14 cellular contexts compared by ENCODE assay signal in genomic region chr9:89538874-89539273, GRCh38. TPM values are rescaled to one million over a fixed set of nuclear protein-coding genes. Genes with fewer than 3 reads are reported as not detected.
A peak's percentile ranks its signal among the peaks of the same experiment; 100 is the strongest.
DNase-seq lines count a peak whose midpoint lies in the region; ATAC-seq lines count a peak whose summit lies in the region.
"Had no signal": no experiment of that assay in that cellular context is flagged by ENCODE, and none has a peak within 500 bp of the region (broad histone marks: within the 10 kb centered on the region; RNA-seq: fewer than 3 reads in every experiment).

No MANE protein-coding gene starts in this region.

- H3K27ac Mint-ChIP-seq in activated CD4-positive, alpha-beta memory T cell treated with anti-CD3 and anti-CD28 coated beads, Interleukin-2, amount 10 ng/mL, durations not matched to agents 7 days and 5 days = peak overlapping the region; percentile 51
- no peak overlapping the region for H3K27ac Mint-ChIP-seq in activated CD4-positive, alpha-beta memory T cell treated with anti-CD3 and anti-CD28 coated beads for 36 hours
- H3K27ac Mint-ChIP-seq in T-cell = peak overlapping the region; percentile 92
- H3K27ac Mint-ChIP-seq in natural killer cell treated with Interleukin-12 subunit alpha and Interleukin-12 subunit beta and Interleukin-15 and Interleukin-18, amount 100 ng/mL, for 72 hours = peak overlapping the region; percentile 86 to 91
- H3K27ac Mint-ChIP-seq: naive B cell had no signal

- POLR2A ChIA-PET in activated CD4-positive, alpha-beta memory T cell treated with anti-CD3 and anti-CD28 coated beads, Interleukin-2, amount 10 ng/mL, durations not matched to agents 7 days and 5 days (lab: Charles Lee) = interaction anchor here (1.4 to 11.6 kb wide), 2 partner anchors 17 to 103 kb away, joined by 3 to 124 read pairs; no protein-coding TSS in a partner anchor
- POLR2A ChIA-PET in activated CD4-positive, alpha-beta memory T cell treated with anti-CD3 and anti-CD28 coated beads for 36 hours (lab: Charles Lee) = no interaction called here
- POLR2A ChIA-PET in T-cell (lab: Charles Lee) = no interaction called here

- peak; percentile 32 to 69 (median 52) for ATAC-seq in T-cell (replicated peaks in 1 of 4)
- no peak for ATAC-seq in natural killer cell treated with Interleukin-12 subunit alpha and Interleukin-12 subunit beta and Interleukin-15 and Interleukin-18, amount 100 ng/mL, for 72 hours

- peaks cover 61% of the 10 kb centered on the region for H3K4me1 Mint-ChIP-seq in activated CD4-positive, alpha-beta memory T cell treated with anti-CD3 and anti-CD28 coated beads, Interleukin-2, amount 10 ng/mL, durations not matched to agents 7 days and 5 days
- peaks cover 72% of the 10 kb centered on the region for H3K4me1 Mint-ChIP-seq in activated CD4-positive, alpha-beta memory T cell treated with anti-CD3 and anti-CD28 coated beads for 36 hours (ENCODE audit: low read depth)
- peaks cover 92 to 96% (median 94%) of the 10 kb centered on the region in 3 donors for H3K4me1 Mint-ChIP-seq in T-cell
- H3K4me1 Mint-ChIP-seq in natural killer cell treated with Interleukin-12 subunit alpha and Interleukin-12 subunit beta and Interleukin-15 and Interleukin-18, amount 100 ng/mL, for 72 hours (ENCODE audit: low read depth in 2 of 2) = peaks cover 73 to 76% of the 10 kb centered on the region in 2 donors

- no peak overlapping the region for H3K4me3 Mint-ChIP-seq in activated CD4-positive, alpha-beta memory T cell treated with anti-CD3 and anti-CD28 coated beads, Interleukin-2, amount 10 ng/mL, durations not matched to agents 7 days and 5 days
- H3K4me3 Mint-ChIP-seq in activated CD4-positive, alpha-beta memory T cell treated with anti-CD3 and anti-CD28 coated beads for 36 hours = no peak overlapping the region
- H3K4me3 Mint-ChIP-seq in T-cell = peak overlapping the region in 1 of 3 donors; percentile 52
- H3K4me3 Mint-ChIP-seq in natural killer cell treated with Interleukin-12 subunit alpha and Interleukin-12 subunit beta and Interleukin-15 and Interleukin-18, amount 100 ng/mL, for 72 hours = no peak overlapping the region
- H3K4me3 Mint-ChIP-seq: naive B cell had no signal

- CTCF ChIA-PET in activated CD4-positive, alpha-beta memory T cell treated with anti-CD3 and anti-CD28 coated beads, Interleukin-2, amount 10 ng/mL, durations not matched to agents 7 days and 5 days (lab: Charles Lee) = interaction anchor here (1.5 to 2.4 kb wide), 3 partner anchors 10 to 110 kb away, joined by 3 to 12 read pairs (median 9); no protein-coding TSS in a partner anchor
- CTCF ChIA-PET in activated CD4-positive, alpha-beta memory T cell treated with anti-CD3 and anti-CD28 coated beads for 36 hours (lab: Charles Lee) = interaction anchor here (1.0 to 5.7 kb wide), 4 partner anchors 9 to 128 kb away, joined by 3 to 39 read pairs (median 6); no protein-coding TSS in a partner anchor
- CTCF ChIA-PET in T-cell (lab: Charles Lee) = interaction anchor here (0.5 to 2.5 kb wide), 5 partner anchors 9 to 256 kb away, joined by 3 to 8 read pairs (median 3); no protein-coding TSS in a partner anchor

- no peaks in the 10 kb centered on the region for H3K36me3 Mint-ChIP-seq in activated CD4-positive, alpha-beta memory T cell treated with anti-CD3 and anti-CD28 coated beads, Interleukin-2, amount 10 ng/mL, durations not matched to agents 7 days and 5 days (ENCODE audit: low read depth)
- H3K36me3 Mint-ChIP-seq in activated CD4-positive, alpha-beta memory T cell treated with anti-CD3 and anti-CD28 coated beads for 36 hours = no peaks in the 10 kb centered on the region
- no peaks in the 10 kb centered on the region for H3K36me3 Mint-ChIP-seq in T-cell
- H3K36me3 Mint-ChIP-seq in natural killer cell treated with Interleukin-12 subunit alpha and Interleukin-12 subunit beta and Interleukin-15 and Interleukin-18, amount 100 ng/mL, for 72 hours = peaks cover 6% of the 10 kb centered on the region
- H3K36me3 Mint-ChIP-seq: naive B cell had no signal

- no peak for DNase-seq in activated CD4-positive, alpha-beta memory T cell treated with anti-CD3 and anti-CD28 coated beads, Interleukin-2, amount 10 ng/mL, durations not matched to agents 7 days and 5 days
- DNase-seq in activated CD4-positive, alpha-beta memory T cell treated with anti-CD3 and anti-CD28 coated beads for 36 hours = no peak
- DNase-seq in NCI-H1092 (lab: John Stamatoyannopoulos, UW) = peak; percentile 49
- DNase-seq in T-cell = peak in 18 of 34 experiments; percentile 19 to 62 (median 32)
- DNase-seq in natural killer cell treated with Interleukin-12 subunit alpha and Interleukin-12 subunit beta and Interleukin-15 and Interleukin-18, amount 100 ng/mL, for 72 hours (ENCODE audit: low spot score) = no peak
- DNase-seq in UCSD-AML1 (lab: John Stamatoyannopoulos, UW; ENCODE audit: unreplicated experiment) = no peak
- no peak for DNase-seq in putamen (ENCODE audit: low spot score)
- no peak for DNase-seq in NCI-H526 (lab: John Stamatoyannopoulos, UW)
- DNase-seq: ACHN, amniotic stem cell, foreskin melanocyte, Kasumi-1, naive B cell, NCI-H2081 treated with DMSO at 0.1 percent for 48 hours had no signal

- H3K9me3 Mint-ChIP-seq in activated CD4-positive, alpha-beta memory T cell treated with anti-CD3 and anti-CD28 coated beads, Interleukin-2, amount 10 ng/mL, durations not matched to agents 7 days and 5 days = no peaks in the 10 kb centered on the region
- H3K9me3 Mint-ChIP-seq in activated CD4-positive, alpha-beta memory T cell treated with anti-CD3 and anti-CD28 coated beads for 36 hours = no peaks in the 10 kb centered on the region
- H3K9me3 Mint-ChIP-seq in T-cell = no peaks in the 10 kb centered on the region
- H3K9me3 Mint-ChIP-seq in natural killer cell treated with Interleukin-12 subunit alpha and Interleukin-12 subunit beta and Interleukin-15 and Interleukin-18, amount 100 ng/mL, for 72 hours = no peaks in the 10 kb centered on the region

- intact Hi-C loops in activated CD4-positive, alpha-beta memory T cell treated with anti-CD3 and anti-CD28 coated beads for 36 hours (cut with micrococcal nuclease) = no loop called here

- no peaks in the 10 kb centered on the region for H3K27me3 Mint-ChIP-seq in activated CD4-positive, alpha-beta memory T cell treated with anti-CD3 and anti-CD28 coated beads, Interleukin-2, amount 10 ng/mL, durations not matched to agents 7 days and 5 days
- H3K27me3 Mint-ChIP-seq in activated CD4-positive, alpha-beta memory T cell treated with anti-CD3 and anti-CD28 coated beads for 36 hours = no peaks in the 10 kb centered on the region
- no peaks in the 10 kb centered on the region for H3K27me3 Mint-ChIP-seq in T-cell
- no peaks in the 10 kb centered on the region for H3K27me3 Mint-ChIP-seq in natural killer cell treated with Interleukin-12 subunit alpha and Interleukin-12 subunit beta and Interleukin-15 and Interleukin-18, amount 100 ng/mL, for 72 hours
- H3K27me3 Mint-ChIP-seq: naive B cell had no signal

RNA-seq across cellular contexts. Expression of gene SEMA4D, which starts 41.0 kb away (rescaled TPM):
- 100 to 1,000 TPM; 339 to 350 TPM for total RNA-seq in activated CD4-positive, alpha-beta memory T cell treated with anti-CD3 and anti-CD28 coated beads, Interleukin-2, amount 10 ng/mL, durations not matched to agents 7 days and 5 days
- 100 to 1,000 TPM; 159 to 161 TPM for total RNA-seq in activated CD4-positive, alpha-beta memory T cell treated with anti-CD3 and anti-CD28 coated beads for 36 hours
- total RNA-seq in T-cell = 100 to 1,000 TPM; 347 to 585 (median 434) TPM
- total RNA-seq in natural killer cell treated with Interleukin-12 subunit alpha and Interleukin-12 subunit beta and Interleukin-15 and Interleukin-18, amount 100 ng/mL, for 72 hours = 100 to 1,000 TPM; 169 to 237 TPM

Comparison
In these comparisons a context has a peak if more than half of its experiments do, and no peak if none do; other contexts are left out.
1. DNase-seq: peak in NCI-H1092 (single experiment) and T-cell (18 of 34); none in activated CD4-positive, alpha-beta memory T cell treated with anti-CD3 and anti-CD28 coated beads, Interleukin-2, amount 10 ng/mL, durations not matched to agents 7 days and 5 days (single experiment), activated CD4-positive, alpha-beta memory T cell treated with anti-CD3 and anti-CD28 coated beads for 36 hours (single experiment), natural killer cell treated with Interleukin-12 subunit alpha and Interleukin-12 subunit beta and Interleukin-15 and Interleukin-18, amount 100 ng/mL, for 72 hours (single experiment), UCSD-AML1 (single experiment), putamen (single experiment) and NCI-H526 (0 of 2).
2. ATAC-seq: peak in T-cell (4 of 4); none in natural killer cell treated with Interleukin-12 subunit alpha and Interleukin-12 subunit beta and Interleukin-15 and Interleukin-18, amount 100 ng/mL, for 72 hours (0 of 2).